Comparison of ENCODE assay signal across 17 cellular contexts in genomic region chr3:89740881-89741177, GRCh38.
"Had no signal": no experiment of that assay in that cellular context is flagged by ENCODE, and none has a peak within 500 bp of the region (broad histone marks: within the 10 kb centered on the region; RNA-seq: fewer than 3 reads in every experiment).

No MANE protein-coding gene starts in this region.

- H3K27me3 ChIP-seq: colonic mucosa, esophagus squamous epithelium, hepatocyte, suprapubic skin had no signal

- H3K27ac ChIP-seq: colonic mucosa, esophagus squamous epithelium, hepatocyte, SK-N-MC, suprapubic skin, VCaP had no signal

- H3K4me3 ChIP-seq: colonic mucosa, esophagus squamous epithelium, hepatocyte, SK-N-MC, suprapubic skin had no signal

- ATAC-seq: activated T-helper 17 cell treated with anti-CD3 and anti-CD28 coated beads, Interleukin-2, amount 50 U/mL, for 72 hours; left lobe of liver; natural killer cell treated with Interleukin-12 subunit alpha and Interleukin-12 subunit beta and Interleukin-15 and Interleukin-18, amount 100 ng/mL, for 72 hours; stimulated activated naive CD8-positive, alpha-beta T cell treated with anti-CD3 and anti-CD28 coated beads, Interleukin-15, Interleukin-2, amounts not matched to agents 100 U/mL and 50 U/mL, for 24 hours had no signal

- DNase-seq: activated CD4-positive, alpha-beta T cell treated with anti-CD3 and anti-CD28 coated beads for 1 hour; activated CD4-positive, alpha-beta T cell treated with anti-CD3 and anti-CD28 coated beads, Interleukin-2, amount 50 U/mL, for 48 hours; activated naive CD4-positive, alpha-beta T cell treated with anti-CD3 and anti-CD28 coated beads for 36 hours; colonic mucosa; effector CD4-positive, alpha-beta T cell; esophagus squamous epithelium; posterior cingulate gyrus; right cardiac atrium; stimulated activated naive CD8-positive, alpha-beta T cell treated with anti-CD3 and anti-CD28 coated beads, Interleukin-15, Interleukin-2, amounts not matched to agents 100 U/mL and 50 U/mL, for 24 hours; T-helper 1 cell had no signal

- H3K9me3 ChIP-seq: colonic mucosa, esophagus squamous epithelium, suprapubic skin had no signal
